In the genomic region with DNA sequence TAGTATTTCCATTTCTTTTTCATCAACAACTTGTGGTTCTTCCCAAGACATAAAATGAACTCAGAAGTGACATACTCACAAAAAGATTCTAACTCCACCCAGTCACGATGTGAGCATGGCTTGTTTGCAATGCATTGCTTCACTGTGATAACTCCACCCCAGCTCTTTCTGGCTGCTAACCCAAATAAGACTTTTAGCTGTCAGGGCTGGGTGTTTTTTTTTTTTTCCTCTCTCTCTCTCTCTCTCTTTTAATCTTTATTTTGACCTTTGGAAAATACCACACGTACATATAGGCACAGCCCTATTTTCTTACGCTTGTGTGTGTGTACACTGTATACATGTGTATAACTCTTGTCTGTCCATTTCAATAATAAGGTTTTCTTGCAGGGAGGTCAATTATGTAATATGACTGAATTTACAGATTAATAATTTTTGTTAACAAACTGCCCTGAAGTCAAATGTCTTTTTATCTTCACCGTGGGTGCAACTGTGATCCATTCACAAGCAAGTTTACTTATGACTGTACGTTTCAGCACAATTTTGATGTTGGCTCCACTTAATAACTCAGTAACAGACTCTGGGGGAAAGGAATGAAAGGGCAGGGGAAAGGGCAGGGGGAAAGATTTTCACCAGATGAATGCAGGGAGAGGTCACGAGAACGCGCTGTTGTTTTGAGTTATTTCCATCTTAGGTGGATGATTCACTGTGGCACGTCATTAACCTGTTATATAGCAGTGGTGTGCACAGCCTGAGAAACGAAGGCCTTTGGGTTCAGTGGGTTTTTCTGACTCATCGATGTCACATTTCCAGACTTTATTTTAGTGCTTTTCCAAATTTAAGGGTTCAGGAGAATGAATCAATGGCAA, we compare ENCODE assay signal across 1 cellular context.
TF ChIP-seq lines count a peak whose summit lies in the region.

No MANE protein-coding gene starts in this region.

TF ChIP-seq in WTC11, 78 proteins besides CTCF, POLR2A, EP300 and RAD21 (continued from another document):
- TF ChIP-seq, protein P1, sequence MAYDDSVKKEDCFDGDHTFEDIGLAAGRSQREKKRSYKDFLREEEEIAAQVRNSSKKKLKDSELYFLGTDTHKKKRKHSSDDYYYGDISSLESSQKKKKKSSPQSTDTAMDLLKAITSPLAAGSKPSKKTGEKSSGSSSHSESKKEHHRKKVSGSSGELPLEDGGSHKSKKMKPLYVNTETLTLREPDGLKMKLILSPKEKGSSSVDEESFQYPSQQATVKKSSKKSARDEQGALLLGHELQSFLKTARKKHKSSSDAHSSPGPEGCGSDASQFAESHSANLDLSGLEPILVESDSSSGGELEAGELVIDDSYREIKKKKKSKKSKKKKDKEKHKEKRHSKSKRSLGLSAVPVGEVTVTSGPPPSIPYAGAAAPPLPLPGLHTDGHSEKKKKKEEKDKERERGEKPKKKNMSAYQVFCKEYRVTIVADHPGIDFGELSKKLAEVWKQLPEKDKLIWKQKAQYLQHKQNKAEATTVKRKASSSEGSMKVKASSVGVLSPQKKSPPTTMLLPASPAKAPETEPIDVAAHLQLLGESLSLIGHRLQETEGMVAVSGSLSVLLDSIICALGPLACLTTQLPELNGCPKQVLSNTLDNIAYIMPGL (CRISPR knock-in tag; IDR thresholded peaks at IDR 0.05) = no peak
- TF ChIP-seq TCF7 (CRISPR knock-in tag; IDR thresholded peaks at IDR 0.05; ENCODE audit: low read depth) (no peak), ATF2 (CRISPR knock-in tag; IDR thresholded peaks at IDR 0.05; ENCODE audit: borderline replicate concordance, low read depth) (no peak), PRRX2 (CRISPR knock-in tag; IDR thresholded peaks at IDR 0.05) (no peak), TEAD4 (CRISPR knock-in tag; IDR thresholded peaks at IDR 0.05) (no peak)
